In the genomic region with DNA sequence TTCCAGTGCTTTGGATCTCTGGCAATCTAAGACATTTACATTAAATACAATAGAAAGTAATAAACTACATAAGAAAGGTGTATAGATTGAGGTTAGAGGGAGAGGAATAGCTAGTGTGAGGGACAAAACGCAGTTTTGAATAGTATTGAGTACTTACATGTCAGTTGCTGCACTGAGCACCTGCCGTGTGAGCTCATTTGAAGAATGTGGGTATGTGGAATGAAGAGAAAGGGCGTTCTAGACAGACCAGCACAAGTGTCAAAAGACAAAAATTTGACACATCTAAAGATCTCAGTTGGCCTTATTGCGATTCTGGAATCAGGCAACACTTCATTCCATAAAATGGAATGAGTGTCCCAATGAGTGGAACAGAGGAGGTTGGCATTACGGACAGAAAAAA, we compare ENCODE assay signal across 8 cellular contexts. TPM values are rescaled to one million over a fixed set of nuclear protein-coding genes. Genes with fewer than 3 reads are reported as not detected.
A peak's percentile ranks its signal among the peaks of the same experiment; 100 is the strongest.
DNase-seq lines count a peak whose midpoint lies in the region; ATAC-seq and TF ChIP-seq lines count a peak whose summit lies in the region.

No MANE protein-coding gene starts in this region.

- peak overlapping the region; percentile 99 for H3K4me3 Mint-ChIP-seq in T-helper 17 cell

- H3K27ac Mint-ChIP-seq in T-helper 17 cell: peak overlapping the region; percentile 99

- H3K4me1 ChIP-seq in foreskin keratinocyte: peaks cover 10% of the 10 kb centered on the region
- H3K4me1 ChIP-seq in spleen: peaks cover 22 to 55% (median 44%) of the 10 kb centered on the region in 6 donors

- no peaks in the 10 kb centered on the region for H3K27me3 Mint-ChIP-seq in T-helper 17 cell

- ATAC-seq in T-helper 17 cell: peak; percentile 7
- no peak for ATAC-seq in foreskin keratinocyte
- no peak for ATAC-seq in GM21529 (IDR thresholded peaks at IDR 0.05; ENCODE audit: unreplicated experiment)

- H3K36me3 Mint-ChIP-seq in T-helper 17 cell (ENCODE audit: low read depth): peaks cover 6% of the 10 kb centered on the region

- peaks cover 41% of the 10 kb centered on the region for H3K4me1 Mint-ChIP-seq in T-helper 17 cell

- TF ChIP-seq CTCF in foreskin keratinocyte (conservative IDR thresholded peaks at IDR 0.05) (no peak), spleen (IDR thresholded peaks at IDR 0.05 in 8 of 11, conservative IDR thresholded peaks at IDR 0.05 in 3 of 11) (no peak)

- H3K36me3 ChIP-seq in spleen: peaks cover 0 to 13% (median under 1%) of the 10 kb centered on the region in 6 donors

- no peaks in the 10 kb centered on the region for H3K27me3 ChIP-seq in foreskin keratinocyte
- H3K27me3 ChIP-seq in spleen (replicated peaks in 1 of 7): no peaks in the 10 kb centered on the region

- intact Hi-C loops in spleen (cut with DNase I; ENCODE audit: low total_unique reads): no loop called here

- H3K27ac ChIP-seq in foreskin keratinocyte (peak overlapping the region; percentile 77), spleen (peak overlapping the region; percentile 85 to 96 (median 92))

- peak; percentile 37 for DNase-seq in NCI-H2227 treated with DMSO at 0.1 percent for 48 hours (lab: John Stamatoyannopoulos, UW)
- DNase-seq in NCI-H2227 (lab: John Stamatoyannopoulos, UW; ENCODE audit: unreplicated experiment): no peak
- no peak for DNase-seq in T-helper 17 cell
- DNase-seq in foreskin keratinocyte: peak in 1 of 2 donors; percentile 6
- no peak for DNase-seq in spleen
- no peak for DNase-seq in NK-92 (lab: John Stamatoyannopoulos, UW; ENCODE audit: unreplicated experiment)
- no peak for DNase-seq in stimulated activated CD4-positive, alpha-beta T cell treated with anti-CD3 and anti-CD28 coated beads, Interleukin-2, amount 100 ng/mL, for 48 hours

- 68 to 77% (median 71%) methylated on average over 5 of the region's 5 CpGs for WGBS in spleen, 5 donors

- no peaks in the 10 kb centered on the region for H3K9me3 ChIP-seq in T-helper 17 cell (ENCODE audit: control insufficient read depth, low read length, poor library complexity, severe bottlenecking)
- no peaks in the 10 kb centered on the region for H3K9me3 ChIP-seq in spleen

- no peak for TF ChIP-seq POLR2A in spleen (IDR thresholded peaks at IDR 0.05)

- peak overlapping the region in 7 of 8 donors; percentile 59 to 90 (median 76) for H3K4me3 ChIP-seq in spleen

RNA-seq across cellular contexts. Expression of gene ICE2, which starts 0.8 kb away (rescaled TPM):
- total RNA-seq in T-helper 17 cell: 10 to 100 TPM; 32.9 to 39.8 TPM
- total RNA-seq in foreskin keratinocyte: 24.5 and 27.3 TPM in 2 replicates
- 13.8 and 15.3 TPM in 2 replicates for polyA plus RNA-seq in foreskin keratinocyte
- total RNA-seq in spleen: 10 to 100 TPM; 36.1 to 66.4 (median 49.1) TPM
- 10 to 100 TPM; 15.8 to 17.9 (median 17.7) TPM for polyA plus RNA-seq in spleen
